10 cellular contexts compared by ENCODE assay signal in the genomic region with DNA sequence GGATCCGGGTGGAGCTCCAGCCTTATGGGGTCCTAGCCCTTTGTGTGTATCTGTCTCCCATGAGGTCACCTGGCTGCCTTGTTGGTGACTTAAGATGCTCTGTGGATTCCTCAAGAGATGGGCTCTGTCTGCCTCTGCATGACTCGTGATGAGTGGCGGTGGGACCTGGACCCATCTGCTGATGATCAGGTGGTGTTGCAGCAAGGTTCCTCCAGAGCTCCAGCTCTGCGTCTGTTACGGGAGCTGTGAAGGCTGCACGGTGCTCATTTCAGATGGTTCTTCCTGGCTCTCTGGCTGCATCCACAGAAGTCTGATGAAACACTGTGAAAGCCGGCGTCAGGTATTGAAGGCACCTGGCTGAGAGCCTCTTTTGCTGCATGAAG. TPM values are rescaled to one million over a fixed set of nuclear protein-coding genes. Genes with fewer than 3 reads are reported as not detected.
A peak's percentile ranks its signal among the peaks of the same experiment; 100 is the strongest.
DNase-seq lines count a peak whose midpoint lies in the region; ATAC-seq lines count a peak whose summit lies in the region.
"Had no signal": no experiment of that assay in that cellular context is flagged by ENCODE, and none has a peak within 500 bp of the region (broad histone marks: within the 10 kb centered on the region; RNA-seq: fewer than 3 reads in every experiment).

No MANE protein-coding gene starts in this region.

- H2BK120ac ChIP-seq in trophoblast cell (ENCODE audit: insufficient read depth, low read length, poor library complexity), result no peak overlapping the region

- H3K4me2 ChIP-seq in trophoblast cell (ENCODE audit: low read length), result no peak overlapping the region

- peaks cover 15% of the 10 kb centered on the region for H3K79me1 ChIP-seq in trophoblast cell (ENCODE audit: low read length)

- no peak overlapping the region for H4K12ac ChIP-seq in trophoblast cell (ENCODE audit: low read depth, low read length)

- H3K79me2 ChIP-seq in trophoblast cell (ENCODE audit: control insufficient read depth, insufficient read depth, low read length, poor library complexity), result peaks cover 24% of the 10 kb centered on the region

- H3K9ac ChIP-seq in duodenal mucosa (ENCODE audit: low read depth in 1 of 2, low read length in 2 of 2) (peak overlapping the region; percentile 66 to 74), trophoblast cell (ENCODE audit: low read length) (no peak overlapping the region)

- no peak overlapping the region for H3K23ac ChIP-seq in trophoblast cell (ENCODE audit: low read length)

- H3K9me3 ChIP-seq in duodenal mucosa (ENCODE audit: control insufficient read depth in 1 of 2, low read length in 2 of 2) (no peaks in the 10 kb centered on the region), trophoblast cell (ENCODE audit: insufficient read depth, low read depth, low read length) (no peaks in the 10 kb centered on the region)
- H3K9me3 ChIP-seq: prostate gland had no signal

- H3K36me3 ChIP-seq in duodenal mucosa (ENCODE audit: control insufficient read depth in 1 of 2, insufficient read depth in 2 of 2, low read length in 2 of 2) (peaks cover 0 to 4% of the 10 kb centered on the region in 2 donors), trophoblast cell (ENCODE audit: control insufficient read depth in 1 of 2, insufficient read depth in 2 of 2, low read length in 2 of 2) (peaks cover 0 to 2% of the 10 kb centered on the region in 2 experiments)
- H3K36me3 ChIP-seq: prostate gland had no signal

- H3K27ac ChIP-seq in duodenal mucosa (ENCODE audit: low read depth, low read length), result no peak overlapping the region
- H3K27ac ChIP-seq in trophoblast cell (ENCODE audit: low read depth, low read length), result no peak overlapping the region
- H3K27ac ChIP-seq: prostate gland had no signal

- no peak overlapping the region for H2BK12ac ChIP-seq in trophoblast cell (ENCODE audit: low read length)

- H2BK5ac ChIP-seq in trophoblast cell (ENCODE audit: low read depth, low read length, poor library complexity), result no peak overlapping the region

- peak overlapping the region; percentile 81 for H3K4ac ChIP-seq in trophoblast cell (ENCODE audit: low read depth, low read length)

- no CpG with 5 or more reads among the region's 8 CpGs for WGBS in trophoblast cell (ENCODE audit: extremely low coverage, insufficient coverage, insufficient read length)

- no peak overlapping the region for H4K91ac ChIP-seq in trophoblast cell (ENCODE audit: low read depth, low read length)

- no peak for ATAC-seq in HG02852 (IDR thresholded peaks at IDR 0.05; ENCODE audit: unreplicated experiment)
- no peak for ATAC-seq in GM21515 (IDR thresholded peaks at IDR 0.05; ENCODE audit: unreplicated experiment)
- no peak for ATAC-seq in HG03175 (IDR thresholded peaks at IDR 0.05; ENCODE audit: unreplicated experiment)
- ATAC-seq: activated naive CD8-positive, alpha-beta T cell treated with anti-CD3 and anti-CD28 coated beads, Interleukin-2, amount 50 U/mL, for 24 hours had no signal

- H3K4me1 ChIP-seq in duodenal mucosa (ENCODE audit: control insufficient read depth in 1 of 2, insufficient read depth in 2 of 2, low read length in 2 of 2) (peaks cover 10 to 33% of the 10 kb centered on the region in 2 donors), trophoblast cell (ENCODE audit: control insufficient read depth in 1 of 2, insufficient read depth in 2 of 2, low read length in 2 of 2) (peaks cover 33 to 34% of the 10 kb centered on the region in 2 experiments)

- H2AK5ac ChIP-seq in trophoblast cell (ENCODE audit: low read length), result no peak overlapping the region

- peak; percentile 27 for DNase-seq in EH (ENCODE audit: low read depth)
- peak; percentile 67 for DNase-seq in NCI-H2107 treated with DMSO at 0.1 percent for 48 hours (lab: John Stamatoyannopoulos, UW; ENCODE audit: unreplicated experiment)
- DNase-seq in trophoblast cell, result no peak
- DNase-seq in activated CD4-positive, alpha-beta T cell treated with anti-CD3 and anti-CD28 coated beads, Interleukin-2, amount 50 U/mL, for 1 hour, result no peak
- DNase-seq: activated naive CD8-positive, alpha-beta T cell treated with anti-CD3 and anti-CD28 coated beads, Interleukin-2, amount 50 U/mL, for 24 hours had no signal

- no peak overlapping the region for H4K8ac ChIP-seq in trophoblast cell (ENCODE audit: low read depth, low read length)

- peak overlapping the region; percentile 75 to 81 for H3K4me3 ChIP-seq in duodenal mucosa (ENCODE audit: low read depth in 1 of 2, low read length in 2 of 2)
- H3K4me3 ChIP-seq in trophoblast cell (ENCODE audit: low read depth, low read length), result no peak overlapping the region

- no peak overlapping the region for H2AFZ ChIP-seq in trophoblast cell (ENCODE audit: insufficient read depth, low read length, poor library complexity)

- no peaks in the 10 kb centered on the region for H3K27me3 ChIP-seq in duodenal mucosa (ENCODE audit: control insufficient read depth in 1 of 2, insufficient read depth in 2 of 2, low read length in 2 of 2)
- H3K27me3 ChIP-seq in trophoblast cell (ENCODE audit: insufficient read depth, low read length), result no peaks in the 10 kb centered on the region

- peak overlapping the region; percentile 3 for H3K18ac ChIP-seq in trophoblast cell (ENCODE audit: low read length)

- H3K14ac ChIP-seq in trophoblast cell (ENCODE audit: low read length), result no peak overlapping the region

RNA-seq across cellular contexts. Expression of a gene that starts 2.4 kb away (rescaled TPM):
- polyA plus RNA-seq in trophoblast cell (2013), result 17.8 and 18.9 TPM in 2 replicates

Comparison
In these comparisons a context has a peak if more than half of its experiments do, and no peak if none do; other contexts are left out.
1. DNase-seq: peak in EH (single experiment) and NCI-H2107 treated with DMSO at 0.1 percent for 48 hours (single experiment); none in trophoblast cell (0 of 2) and activated CD4-positive, alpha-beta T cell treated with anti-CD3 and anti-CD28 coated beads, Interleukin-2, amount 50 U/mL, for 1 hour (single experiment).